Comparison of ENCODE assay signal across 23 cellular contexts in genomic region chr2:185700883-185701282, GRCh38.
DNase-seq lines count a peak whose midpoint lies in the region; TF ChIP-seq lines count a peak whose summit lies in the region.
"Had no signal": no experiment of that assay in that cellular context is flagged by ENCODE, and none has a peak within 500 bp of the region (broad histone marks: within the 10 kb centered on the region; RNA-seq: fewer than 3 reads in every experiment).

No MANE protein-coding gene starts in this region.

- peak; percentile 8 for DNase-seq in HEK293T (ENCODE audit: extremely low spot score)
- peak; percentile 2 for DNase-seq in NCI-H2029 (lab: John Stamatoyannopoulos, UW)
- peak; percentile 2 for DNase-seq in SW480 (ENCODE audit: low spot score)
- peak; percentile 43 for DNase-seq in left kidney (ENCODE audit: low read depth, low spot score)
- DNase-seq in GM10266 (ENCODE audit: extremely low spot score): no peak
- DNase-seq in NCI-H187 treated with DMSO at 0.1 percent for 48 hours (lab: John Stamatoyannopoulos, UW): no peak
- DNase-seq in OCI-M1 (lab: John Stamatoyannopoulos, UW): no peak
- DNase-seq: activated CD4-positive, alpha-beta T cell treated with anti-CD3 and anti-CD28 coated beads, Interleukin-2, amount 50 U/mL, for 1 hour; activated CD4-positive, CD25-positive, alpha-beta regulatory T cell; activated gamma-delta T cell treated with Interleukin-2 at 50 U/mL for 16 hours; activated T-cell treated with anti-CD3 and anti-CD28 coated beads, Interleukin-2, amount 50 U/mL, for 24 hours; central memory CD4-positive, alpha-beta T cell; foreskin keratinocyte; heart left ventricle; left cardiac atrium; mammary epithelial cell; NCI-H187; NCI-H446; pancreas; retina; small intestine; stimulated activated naive CD4-positive, alpha-beta T cell treated with Interleukin-2 at 50 U/mL for 16 hours; upper lobe of right lung had no signal

- POLR2A ChIA-PET in HEK293T (lab: Yijun Ruan, JAX): no interaction called here

- CTCF ChIA-PET in HEK293T (lab: Yijun Ruan, JAX): no interaction called here

- no peak for TF ChIP-seq CTCF in GM10266 (IDR thresholded peaks at IDR 0.05; ENCODE audit: control insufficient read depth, insufficient read depth, low read depth, missing control alignments)

TF ChIP-seq in HEK293T, 16 proteins besides CTCF, POLR2A, EP300 and RAD21:
- no peak for TF ChIP-seq BHLHE40 (IDR thresholded peaks at IDR 0.05; ENCODE audit: borderline replicate concordance)
- TF ChIP-seq CTBP1 (IDR thresholded peaks at IDR 0.05; ENCODE audit: borderline replicate concordance): no peak
- no peak for TF ChIP-seq SUZ12 (IDR thresholded peaks at IDR 0.05)
- TF ChIP-seq FOXM1 (IDR thresholded peaks at IDR 0.05; ENCODE audit: borderline replicate concordance): no peak
- peak; percentile 75 for TF ChIP-seq PKNOX1 (IDR thresholded peaks at IDR 0.05)
TF ChIP-seq in HEK293T: peak in this region for 1.

Comparison
In these comparisons a context has a peak if more than half of its experiments do, and no peak if none do; other contexts are left out.
1. DNase-seq: peak in HEK293T (single experiment), NCI-H2029 (single experiment), SW480 (single experiment) and left kidney (single experiment); none in GM10266 (single experiment), NCI-H187 treated with DMSO at 0.1 percent for 48 hours (single experiment) and OCI-M1 (single experiment).